Comparison of ENCODE assay signal across 9 cellular contexts in the genomic region with DNA sequence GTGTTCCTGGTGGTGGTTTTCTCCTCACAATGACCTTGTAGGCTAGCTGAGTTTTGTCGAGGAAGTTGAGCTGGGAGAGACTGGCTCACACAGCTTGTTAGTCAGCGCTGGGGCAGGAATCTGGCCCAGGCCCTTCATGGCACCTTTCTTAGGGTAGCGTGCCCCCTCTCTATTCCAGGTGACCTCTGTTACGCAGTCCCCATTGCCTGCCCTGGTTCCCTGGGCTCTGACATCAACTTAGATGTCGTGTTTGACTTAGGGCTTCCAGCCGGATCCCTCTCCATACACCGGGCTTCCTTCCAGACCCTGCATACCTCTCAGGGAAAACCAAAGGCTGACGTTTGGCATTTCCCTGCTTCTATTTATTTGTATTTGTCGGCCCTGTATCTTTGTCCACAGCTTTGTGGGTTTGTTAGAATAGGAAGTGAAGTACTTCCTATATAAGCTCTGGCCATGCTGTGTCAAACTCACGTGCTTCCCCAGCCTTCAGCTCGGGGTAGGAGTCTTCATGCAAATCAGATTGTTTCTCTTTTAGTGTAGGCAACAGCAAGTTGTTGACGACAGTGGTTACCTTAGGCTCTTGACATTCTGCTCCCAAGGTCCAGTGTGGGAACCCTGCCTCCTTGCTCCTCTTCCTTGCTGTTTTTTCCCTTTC. TPM values are rescaled to one million over a fixed set of nuclear protein-coding genes. Genes with fewer than 3 reads are reported as not detected.
DNase-seq lines count a peak whose midpoint lies in the region; ATAC-seq and TF ChIP-seq lines count a peak whose summit lies in the region.
"Had no signal": no experiment of that assay in that cellular context is flagged by ENCODE, and none has a peak within 500 bp of the region (broad histone marks: within the 10 kb centered on the region; RNA-seq: fewer than 3 reads in every experiment).

No MANE protein-coding gene starts in this region.

- H3K36me3 ChIP-seq in mucosa of stomach (ENCODE audit: control insufficient read depth, insufficient read depth, low read length), result no peaks in the 10 kb centered on the region

- H3K9me3 ChIP-seq in mucosa of stomach (ENCODE audit: control insufficient read depth, low read length), result no peaks in the 10 kb centered on the region

- H3K4me3 ChIP-seq in AG10803 (ENCODE audit: low read length), result no peak overlapping the region
- H3K4me3 ChIP-seq in mucosa of stomach (ENCODE audit: low read length), result no peak overlapping the region

- ATAC-seq in GM18870 (IDR thresholded peaks at IDR 0.05; ENCODE audit: unreplicated experiment) (peak; percentile 66), HG03060 (IDR thresholded peaks at IDR 0.05; ENCODE audit: low read depth, unreplicated experiment) (peak; percentile 46), foreskin keratinocyte (no peak)
- ATAC-seq: HCT116 had no signal

- H3K27ac ChIP-seq in RWPE1 (peak overlapping the region; percentile 52), foreskin keratinocyte (no peak overlapping the region)

- POLR2A ChIA-PET in RWPE1 (lab: Yijun Ruan, JAX; ENCODE audit: low non-redundant PET), result no interaction called here

- peak overlapping the region; percentile 23 for H3K9ac ChIP-seq in mucosa of stomach (ENCODE audit: low read length)

- H3K4me1 ChIP-seq in mucosa of stomach (ENCODE audit: control insufficient read depth, insufficient read depth, low read length) (peaks cover 64% of the 10 kb centered on the region), foreskin keratinocyte (peaks cover 32% of the 10 kb centered on the region)

- H3K27me3 ChIP-seq in mucosa of stomach (ENCODE audit: control insufficient read depth, insufficient read depth, low read length) (no peaks in the 10 kb centered on the region), foreskin keratinocyte (no peaks in the 10 kb centered on the region)

- CTCF ChIA-PET in RWPE1 (lab: Yijun Ruan, JAX), result interaction anchor here (0.5 to 0.6 kb wide), 3 partner anchors 25 to 590 kb away, joined by 3 read pairs; no protein-coding TSS in a partner anchor

- TF ChIP-seq CTCF in AG10803 (conservative IDR thresholded peaks at IDR 0.05; ENCODE audit: low read length) (no peak), RWPE1 (conservative IDR thresholded peaks at IDR 0.05; ENCODE audit: low read depth) (no peak), foreskin keratinocyte (conservative IDR thresholded peaks at IDR 0.05) (no peak)

- DNase-seq in AG10803 (ENCODE audit: low read depth) (peak; percentile 73), RWPE1 (ENCODE audit: low spot score) (no peak), dermis blood vessel endothelial cell (peak; percentile 97), NCI-H2107 (lab: John Stamatoyannopoulos, UW) (no peak), foreskin keratinocyte (no peak)

RNA-seq across cellular contexts. Expression of a gene that starts 12.8 kb away (rescaled TPM):
- 120 and 153 TPM in 2 replicates for total RNA-seq in dermis blood vessel endothelial cell
- 65.6 and 66.5 TPM in 2 replicates for total RNA-seq in foreskin keratinocyte
- polyA plus RNA-seq in foreskin keratinocyte, result 15.9 and 21.2 TPM in 2 replicates

Comparison
In these comparisons a context has a peak if more than half of its experiments do, and no peak if none do; other contexts are left out.
1. DNase-seq: peak in AG10803 (single experiment) and dermis blood vessel endothelial cell (single experiment); none in RWPE1 (single experiment), NCI-H2107 (single experiment) and foreskin keratinocyte (0 of 2).